ENCODE assay signal across 23 cellular contexts in genomic region chr7:1271046-1271445, GRCh38. TPM values are rescaled to one million over a fixed set of nuclear protein-coding genes. Genes with fewer than 3 reads are reported as not detected.
DNase-seq lines count a peak whose midpoint lies in the region; ATAC-seq and TF ChIP-seq lines count a peak whose summit lies in the region.
"Had no signal": no experiment of that assay in that cellular context is flagged by ENCODE, and none has a peak within 500 bp of the region (broad histone marks: within the 10 kb centered on the region; RNA-seq: fewer than 3 reads in every experiment).

No MANE protein-coding gene starts in this region.

- H3K27me3 ChIP-seq in neuronal stem cell (ENCODE audit: control insufficient read depth in 3 of 3, insufficient read depth in 3 of 3, low read depth in 1 of 3, low read length in 3 of 3) (peaks cover 0 to 50% (median 0%) of the 10 kb centered on the region in 3 experiments), aorta (ENCODE audit: control insufficient read depth in 1 of 2, insufficient read depth in 2 of 2, low read length in 1 of 2) (no peaks in the 10 kb centered on the region), H7 (ENCODE audit: control insufficient read depth, insufficient read depth, low read length) (no peaks in the 10 kb centered on the region)

- peaks cover 0 to 3% of the 10 kb centered on the region in 2 donors for H3K4me1 ChIP-seq in neuronal stem cell (ENCODE audit: control insufficient read depth in 2 of 2, insufficient read depth in 1 of 2, low read depth in 1 of 2, low read length in 2 of 2)
- H3K4me1 ChIP-seq in aorta (ENCODE audit: control insufficient read depth in 1 of 2, insufficient read depth in 2 of 2, low read length in 2 of 2) = no peaks in the 10 kb centered on the region
- H3K4me1 ChIP-seq: A549, BE2C had no signal

- H3K23ac ChIP-seq in neuronal stem cell (ENCODE audit: low read depth, low read length, poor library complexity) = no peak overlapping the region

- WGBS in neuronal stem cell (ENCODE audit: extremely low coverage in 2 of 2, insufficient read length in 2 of 2, insufficient replicate concordance in 1 of 2), 2 donors = no CpG with 5 or more reads among the region's 14 CpGs
- 90 to 91% methylated on average over 14 of the region's 14 CpGs for WGBS in aorta, 2 donors

- H3K9me3 Mint-ChIP-seq in natural killer cell treated with Interleukin-12 subunit alpha and Interleukin-12 subunit beta and Interleukin-15 and Interleukin-18, amount 100 ng/mL, for 72 hours = no peaks in the 10 kb centered on the region
- no peaks in the 10 kb centered on the region for H3K9me3 Mint-ChIP-seq in natural killer cell
- H3K9me3 Mint-ChIP-seq: CD4-positive, alpha-beta T cell; CD8-positive, alpha-beta memory T cell had no signal

- no peak overlapping the region for H3K4me2 ChIP-seq in neuronal stem cell (ENCODE audit: insufficient read depth, low read length, poor library complexity, severe bottlenecking)
- H3K4me2 ChIP-seq: A549 had no signal

- H3K4me3 Mint-ChIP-seq in natural killer cell treated with Interleukin-12 subunit alpha and Interleukin-12 subunit beta and Interleukin-15 and Interleukin-18, amount 100 ng/mL, for 72 hours = no peak overlapping the region
- no peak overlapping the region for H3K4me3 Mint-ChIP-seq in natural killer cell
- H3K4me3 Mint-ChIP-seq: CD14-positive monocyte; CD4-positive, alpha-beta T cell; CD8-positive, alpha-beta memory T cell had no signal

- no peak overlapping the region for H3K27ac Mint-ChIP-seq in natural killer cell treated with Interleukin-12 subunit alpha and Interleukin-12 subunit beta and Interleukin-15 and Interleukin-18, amount 100 ng/mL, for 72 hours
- no peak overlapping the region for H3K27ac Mint-ChIP-seq in natural killer cell
- H3K27ac Mint-ChIP-seq: CD4-positive, alpha-beta T cell; CD8-positive, alpha-beta memory T cell had no signal

- no peak overlapping the region for H3K14ac ChIP-seq in neuronal stem cell (ENCODE audit: low read length)

- H2AK5ac ChIP-seq in neuronal stem cell (ENCODE audit: low read depth, low read length) = peak overlapping the region; percentile 93

- H3K36me3 ChIP-seq in neuronal stem cell (replicated peaks in 1 of 2; ENCODE audit: control insufficient read depth in 2 of 2, insufficient read depth in 2 of 2, low read length in 2 of 2) (no peaks in the 10 kb centered on the region), aorta (ENCODE audit: control insufficient read depth in 1 of 2, insufficient read depth in 2 of 2, low read length in 1 of 2) (no peaks in the 10 kb centered on the region), H7 (replicated peaks; ENCODE audit: control insufficient read depth, insufficient read depth, low read length) (no peaks in the 10 kb centered on the region)
- H3K36me3 ChIP-seq: BE2C; BLaER1 treated with 17β-estradiol and CSF1 and Interleukin-3, amounts not matched to agents 10 nM and 100 nM had no signal

- H3K27ac ChIP-seq in neuronal stem cell (replicated peaks; ENCODE audit: low read length) (no peak overlapping the region), aorta (ENCODE audit: low read depth in 1 of 2, low read length in 2 of 2) (no peak overlapping the region)
- H3K27ac ChIP-seq: A549; BLaER1 treated with 17β-estradiol and CSF1 and Interleukin-3, amounts not matched to agents 10 nM and 100 nM had no signal

- no peak overlapping the region for H2BK5ac ChIP-seq in neuronal stem cell (ENCODE audit: low read length)

- H3K4me3 ChIP-seq in neuronal stem cell (ENCODE audit: low read length in 2 of 2) (no peak overlapping the region), aorta (ENCODE audit: low read length in 2 of 2) (no peak overlapping the region), H7 (ENCODE audit: insufficient read depth, low read depth, low read length) (no peak overlapping the region)
- H3K4me3 ChIP-seq: A549; BLaER1 treated with 17β-estradiol and CSF1 and Interleukin-3, amounts not matched to agents 10 nM and 100 nM had no signal

- no peak for TF ChIP-seq CTCF in natural killer cell (IDR thresholded peaks at IDR 0.05)

- no peak overlapping the region for H2AFZ ChIP-seq in neuronal stem cell (ENCODE audit: low read length)

- H3K4ac ChIP-seq in neuronal stem cell (ENCODE audit: low read length) = no peak overlapping the region

- no peaks in the 10 kb centered on the region for H3K9me3 ChIP-seq in neuronal stem cell (replicated peaks in 1 of 2; ENCODE audit: control insufficient read depth in 2 of 2, insufficient read depth in 1 of 2, low read depth in 1 of 2, low read length in 2 of 2)
- no peaks in the 10 kb centered on the region for H3K9me3 ChIP-seq in aorta (ENCODE audit: control insufficient read depth, low read length)
- H3K9me3 ChIP-seq: A549, BE2C had no signal

- H2BK120ac ChIP-seq in neuronal stem cell (ENCODE audit: low read depth, low read length) = no peak overlapping the region

- no peak overlapping the region for H3K9ac ChIP-seq in neuronal stem cell (ENCODE audit: low read depth, low read length, poor library complexity)
- H3K9ac ChIP-seq: BLaER1 treated with 17β-estradiol and CSF1 and Interleukin-3, amounts not matched to agents 10 nM and 100 nM had no signal

- no peak overlapping the region for H3K18ac ChIP-seq in neuronal stem cell (ENCODE audit: low read length)

- H2BK12ac ChIP-seq in neuronal stem cell (ENCODE audit: low read length) = no peak overlapping the region

- H4K8ac ChIP-seq in neuronal stem cell (ENCODE audit: low read depth, low read length) = no peak overlapping the region

- H3K27me3 Mint-ChIP-seq in natural killer cell treated with Interleukin-12 subunit alpha and Interleukin-12 subunit beta and Interleukin-15 and Interleukin-18, amount 100 ng/mL, for 72 hours = peaks cover 7% of the 10 kb centered on the region in 2 donors
- peaks cover 0 to 5% of the 10 kb centered on the region in 2 donors for H3K27me3 Mint-ChIP-seq in natural killer cell (ENCODE audit: low read depth in 2 of 2)

- ATAC-seq in left ventricle myocardium superior = no peak
- no peak for ATAC-seq in Right ventricle myocardium superior (ENCODE audit: poor library complexity)
- ATAC-seq in natural killer cell treated with Interleukin-12 subunit alpha and Interleukin-12 subunit beta and Interleukin-15 and Interleukin-18, amount 100 ng/mL, for 72 hours = no peak
- ATAC-seq in natural killer cell = no peak
- ATAC-seq in aorta (ENCODE audit: low FRiP score) = no peak

- intact Hi-C loops in left ventricle myocardium superior (cut with micrococcal nuclease) = no loop called here
- intact Hi-C loops in Right ventricle myocardium superior (cut with DNase I) = no loop called here
- intact Hi-C loops in natural killer cell (cut with micrococcal nuclease) = no loop called here
- intact Hi-C loops in aorta (cut with DNase I) = no loop called here

- no peaks in the 10 kb centered on the region for H3K4me1 Mint-ChIP-seq in natural killer cell treated with Interleukin-12 subunit alpha and Interleukin-12 subunit beta and Interleukin-15 and Interleukin-18, amount 100 ng/mL, for 72 hours (ENCODE audit: low read depth in 2 of 2)
- H3K4me1 Mint-ChIP-seq in natural killer cell = no peaks in the 10 kb centered on the region
- H3K4me1 Mint-ChIP-seq: CD14-positive monocyte; CD8-positive, alpha-beta memory T cell had no signal

- DNase-seq in left ventricle myocardium superior = peak; percentile 9
- no peak for DNase-seq in Right ventricle myocardium superior
- DNase-seq in natural killer cell treated with Interleukin-12 subunit alpha and Interleukin-12 subunit beta and Interleukin-15 and Interleukin-18, amount 100 ng/mL, for 72 hours (ENCODE audit: low spot score) = peak; percentile 6
- no peak for DNase-seq in natural killer cell
- DNase-seq in neuronal stem cell (ENCODE audit: low spot score) = no peak
- peak; percentile 18 to 58 for DNase-seq in aorta
- DNase-seq in DMS79 treated with DMSO at 0.1 percent for 48 hours (lab: John Stamatoyannopoulos, UW) = no peak
- DNase-seq in H7 = no peak
- DNase-seq: 8988T; ACHN; AML-193; BE2C; CD4-positive, alpha-beta T cell; CD8-positive, alpha-beta memory T cell; DMS 273 treated with DMSO at 0.1 percent for 48 hours; DMS79; GF-D8; GOT3; HCEC 1CT had no signal

- peak overlapping the region; percentile 45 for H2BK15ac ChIP-seq in neuronal stem cell (ENCODE audit: low read length)

- no peak overlapping the region for H4K91ac ChIP-seq in neuronal stem cell (ENCODE audit: low read depth, low read length, poor library complexity)

- peaks cover 4% of the 10 kb centered on the region for H3K79me1 ChIP-seq in neuronal stem cell (ENCODE audit: low read depth, low read length)

- no peaks in the 10 kb centered on the region for H3K36me3 Mint-ChIP-seq in natural killer cell treated with Interleukin-12 subunit alpha and Interleukin-12 subunit beta and Interleukin-15 and Interleukin-18, amount 100 ng/mL, for 72 hours
- no peaks in the 10 kb centered on the region for H3K36me3 Mint-ChIP-seq in natural killer cell
- H3K36me3 Mint-ChIP-seq: CD14-positive monocyte; CD8-positive, alpha-beta memory T cell had no signal

RNA-seq across cellular contexts. Expression of gene UNCX, which starts 38.4 kb away (rescaled TPM):
- not detected for total RNA-seq in left ventricle myocardium superior
- total RNA-seq in Right ventricle myocardium superior = not detected
- total RNA-seq in natural killer cell treated with Interleukin-12 subunit alpha and Interleukin-12 subunit beta and Interleukin-15 and Interleukin-18, amount 100 ng/mL, for 72 hours = not detected
- total RNA-seq in natural killer cell = not detected
- polyA plus RNA-seq in neuronal stem cell (2013, experiment 1 of 2) = 0.01 TPM
- 0.01 TPM for polyA plus RNA-seq in neuronal stem cell (2013, experiment 2 of 2)
- not detected for total RNA-seq in aorta
- polyA plus RNA-seq in aorta = not detected
- total RNA-seq in H7 (2014; rRNA removed; shearing (Covaris generic)) = not detected in 2 replicates
- total RNA-seq: CD4-positive, alpha-beta T cell; CD8-positive, alpha-beta memory T cell; Daoy had no signal
- polyA plus RNA-seq: A549; CD14-positive monocyte; CD8-positive, alpha-beta memory T cell had no signal

Comparison
In these comparisons a context has a peak if more than half of its experiments do, and no peak if none do; other contexts are left out.
1. DNase-seq: peak in left ventricle myocardium superior (single experiment), natural killer cell treated with Interleukin-12 subunit alpha and Interleukin-12 subunit beta and Interleukin-15 and Interleukin-18, amount 100 ng/mL, for 72 hours (single experiment) and aorta (2 of 2); none in Right ventricle myocardium superior (single experiment), natural killer cell (single experiment), neuronal stem cell (single experiment), DMS79 treated with DMSO at 0.1 percent for 48 hours (single experiment) and H7 (single experiment).